3 cellular contexts compared by ENCODE assay signal in genomic region chr1:100296140-100296539, GRCh38.
TF ChIP-seq lines count a peak whose summit lies in the region.

No MANE protein-coding gene starts in this region.

TF ChIP-seq in HEK293, 187 proteins besides CTCF, POLR2A, EP300 and RAD21:
- TF ChIP-seq ZNF211 (tag by site-specific recombination; IDR thresholded peaks at IDR 0.05; ENCODE audit: low read depth), result no peak
- TF ChIP-seq ZBTB17 (tag by site-specific recombination; IDR thresholded peaks at IDR 0.05), result no peak
- no peak for TF ChIP-seq ZNF174 (tag by site-specific recombination; IDR thresholded peaks at IDR 0.05)
- 0 out of 2 replicates have a peak, but pooled peaks have one; percentile 19 for TF ChIP-seq ZNF664 (tag by site-specific recombination; IDR thresholded peaks at IDR 0.05)
- TF ChIP-seq SETDB1 (IDR thresholded peaks at IDR 0.05; ENCODE audit: insufficient read length, low read length), result no peak
- TF ChIP-seq ZNF791 (tag by site-specific recombination; IDR thresholded peaks at IDR 0.05), result no peak

TF ChIP-seq in Ishikawa, 13 proteins besides CTCF, POLR2A, EP300 and RAD21:
- no peak for TF ChIP-seq TCF12 (IDR thresholded peaks at IDR 0.05; ENCODE audit: low read depth)
- TF ChIP-seq CEBPB (IDR thresholded peaks at IDR 0.05), result peak; percentile 67

TF ChIP-seq in K562, 482 proteins besides CTCF, POLR2A, EP300 and RAD21:
- peak; percentile 76 for TF ChIP-seq CEBPB (tag; IDR thresholded peaks at IDR 0.05)
- TF ChIP-seq CEBPG (CRISPR knock-in tag; IDR thresholded peaks at IDR 0.05), result no peak
- 0 out of 4 replicates have a peak, but pooled peaks of 1 of the 2 experiments have one; percentile 5 for TF ChIP-seq CEBPG (tag; conservative IDR thresholded peaks at IDR 0.05 in 1 of 2, IDR thresholded peaks at IDR 0.05 in 1 of 2)
- TF ChIP-seq HMGXB4 (CRISPR knock-in tag; IDR thresholded peaks at IDR 0.05), result no peak
